In the genomic region with DNA sequence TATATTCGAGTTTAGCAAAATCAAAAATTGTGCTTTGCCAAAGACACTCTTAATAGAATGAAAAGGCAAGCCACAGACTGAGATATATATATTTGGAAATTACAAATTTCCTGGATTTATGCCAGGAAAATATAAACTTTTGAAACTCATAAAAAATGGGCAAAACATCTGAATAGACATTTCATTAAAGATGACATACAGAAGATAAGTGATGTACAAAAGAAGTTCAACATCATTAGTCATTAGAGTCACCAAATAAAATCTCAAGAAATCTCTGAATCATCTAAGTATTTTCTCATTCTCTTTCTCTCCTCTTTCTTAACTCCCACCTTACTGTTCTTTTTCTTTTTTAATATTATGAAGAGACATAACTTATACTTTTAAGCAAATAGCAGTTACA, we compare ENCODE assay signal across 26 cellular contexts.
"Had no signal": no experiment of that assay in that cellular context is flagged by ENCODE, and none has a peak within 500 bp of the region (broad histone marks: within the 10 kb centered on the region; RNA-seq: fewer than 3 reads in every experiment).

No MANE protein-coding gene starts in this region.

- H3K4me3 ChIP-seq: colonic mucosa, esophagus squamous epithelium, gastrocnemius medialis, heart right ventricle, left lung, lower lobe of right lung, mucosa of descending colon had no signal

- ATAC-seq: effector memory CD8-positive, alpha-beta T cell; esophagus mucosa; gastrocnemius medialis; heart right ventricle; left cardiac atrium; left lung; left ventricle myocardium superior; lower lobe of right lung; mucosa of descending colon had no signal

- H3K4me1 ChIP-seq: colonic mucosa, esophagus squamous epithelium, gastrocnemius medialis, heart right ventricle, left lung, lower lobe of right lung had no signal

- H3K27ac ChIP-seq: colonic mucosa, epithelial cell of prostate, esophagus squamous epithelium, gastrocnemius medialis, heart right ventricle, left lung, lower lobe of right lung had no signal

- DNase-seq: colonic mucosa; cortex of kidney; effector CD8-positive, alpha-beta T cell; effector memory CD8-positive, alpha-beta T cell; endodermal cell; erythroblast; esophagus squamous epithelium; foreskin fibroblast; foreskin melanocyte; gastrocnemius medialis; glutamatergic neuron; head of caudate nucleus; heart right ventricle; hippocampal formation; left cardiac atrium; left lung; left ventricle myocardium superior; lower lobe of right lung; mesenchymal stem cell; mucosa of descending colon; naive B cell had no signal

- FAIRE-seq: endometrium, islet of Langerhans, keratinocyte had no signal

- H3K36me3 ChIP-seq: colonic mucosa, esophagus squamous epithelium, gastrocnemius medialis, heart right ventricle, left lung, lower lobe of right lung had no signal

- H3K27me3 ChIP-seq: colonic mucosa, esophagus squamous epithelium, gastrocnemius medialis, heart right ventricle, left lung had no signal

- H3K9me3 ChIP-seq: colonic mucosa, esophagus squamous epithelium, gastrocnemius medialis, lower lobe of right lung had no signal
